Comparison of ENCODE assay signal across 8 cellular contexts in the genomic region with DNA sequence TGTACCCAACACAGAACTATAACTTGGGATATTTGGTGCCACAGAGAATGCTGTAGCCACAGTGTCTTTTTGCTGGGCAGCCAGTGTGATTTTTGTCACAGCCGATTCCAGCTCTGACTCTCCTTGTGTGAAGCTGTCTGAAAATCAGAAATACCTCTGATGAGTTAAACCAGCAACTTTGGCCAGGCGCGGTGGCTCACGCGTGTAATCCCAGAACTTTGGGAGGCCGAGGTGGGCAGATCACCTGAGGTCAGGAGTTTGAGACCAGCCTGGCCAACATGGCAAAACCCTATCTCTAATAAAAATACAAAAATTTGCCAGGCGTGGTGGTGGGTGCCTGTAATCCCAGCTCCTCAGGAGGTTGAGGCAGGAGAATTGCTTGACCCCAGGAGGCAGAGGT. TPM values are rescaled to one million over a fixed set of nuclear protein-coding genes. Genes with fewer than 3 reads are reported as not detected.
DNase-seq lines count a peak whose midpoint lies in the region; ATAC-seq and TF ChIP-seq lines count a peak whose summit lies in the region.
"Not testable (repeated sequence)": the region's sequence is repeated elsewhere in the genome, so short reads cannot be mapped to it uniquely, and the experiment has no call there.

No MANE protein-coding gene starts in this region.

- H3K18ac ChIP-seq in mesenchymal stem cell (ENCODE audit: low read depth in 1 of 2, low read length in 2 of 2) = not testable (repeated sequence)

- peak overlapping the region; percentile 77 for H3K9ac ChIP-seq in mesenchymal stem cell (ENCODE audit: low read length)

- DNase-seq in CD4-positive, alpha-beta T cell; T-cell; activated CD8-positive, alpha-beta T cell treated with anti-CD3 and anti-CD28 coated beads, Interleukin-2, amount 10 ng/mL, durations not matched to agents 7 days and 5 days; activated naive CD8-positive, alpha-beta T cell treated with anti-CD3 and anti-CD28 coated beads, Interleukin-2, amount 10 ng/mL, durations not matched to agents 7 days and 5 days; effector memory CD8-positive, alpha-beta T cell; mesenchymal stem cell; nephron progenitor cell; stimulated activated effector memory CD8-positive, alpha-beta T cell treated with anti-CD3 and anti-CD28 coated beads, Interleukin-12 subunit alpha, Interleukin-12 subunit beta, amount 100 ng/mL, for 72 hours (ENCODE audit: low spot score in 2 of 2): not testable (repeated sequence)

- H3K79me1 ChIP-seq in mesenchymal stem cell (replicated peaks; ENCODE audit: low read length, poor library complexity, severe bottlenecking) = not testable (repeated sequence)

- not testable (repeated sequence) for H3K4ac ChIP-seq in mesenchymal stem cell (ENCODE audit: low read depth in 1 of 2, low read length in 2 of 2)

- not testable (repeated sequence) for H3K27me3 Mint-ChIP-seq in CD4-positive, alpha-beta T cell; T-cell; activated CD8-positive, alpha-beta T cell treated with anti-CD3 and anti-CD28 coated beads, Interleukin-2, amount 10 ng/mL, durations not matched to agents 7 days and 5 days (ENCODE audit: low read depth); activated naive CD8-positive, alpha-beta T cell treated with anti-CD3 and anti-CD28 coated beads, Interleukin-2, amount 10 ng/mL, durations not matched to agents 7 days and 5 days; effector memory CD8-positive, alpha-beta T cell
- H3K27me3 Mint-ChIP-seq in nephron progenitor cell (ENCODE audit: low read depth, poor library complexity) = peaks cover 11% of the 10 kb centered on the region

- peak overlapping the region; percentile 81 for H3K4me3 Mint-ChIP-seq in CD4-positive, alpha-beta T cell
- H3K4me3 Mint-ChIP-seq in T-cell = peak overlapping the region; percentile 77 to 83 (median 81)
- peak overlapping the region; percentile 66 for H3K4me3 Mint-ChIP-seq in activated CD8-positive, alpha-beta T cell treated with anti-CD3 and anti-CD28 coated beads, Interleukin-2, amount 10 ng/mL, durations not matched to agents 7 days and 5 days
- H3K4me3 Mint-ChIP-seq in activated naive CD8-positive, alpha-beta T cell treated with anti-CD3 and anti-CD28 coated beads, Interleukin-2, amount 10 ng/mL, durations not matched to agents 7 days and 5 days = peak overlapping the region; percentile 11
- peak overlapping the region; percentile 82 to 84 for H3K4me3 Mint-ChIP-seq in effector memory CD8-positive, alpha-beta T cell
- H3K4me3 Mint-ChIP-seq in nephron progenitor cell = peak overlapping the region; percentile 39
- peak overlapping the region; percentile 75 for H3K4me3 Mint-ChIP-seq in stimulated activated effector memory CD8-positive, alpha-beta T cell treated with anti-CD3 and anti-CD28 coated beads, Interleukin-12 subunit alpha, Interleukin-12 subunit beta, amount 100 ng/mL, for 72 hours

- not testable (repeated sequence) for H3K27ac ChIP-seq in CD4-positive, alpha-beta T cell (ENCODE audit: low read depth, low read length); mesenchymal stem cell (ENCODE audit: low read length, poor library complexity, severe bottlenecking)

- ATAC-seq in CD4-positive, alpha-beta T cell (ENCODE audit: poor library complexity); T-cell (replicated peaks in 1 of 4); activated CD8-positive, alpha-beta T cell treated with anti-CD3 and anti-CD28 coated beads, Interleukin-2, amount 10 ng/mL, durations not matched to agents 7 days and 5 days; activated naive CD8-positive, alpha-beta T cell treated with anti-CD3 and anti-CD28 coated beads, Interleukin-2, amount 10 ng/mL, durations not matched to agents 7 days and 5 days (ENCODE audit: low read depth); effector memory CD8-positive, alpha-beta T cell (replicated peaks); stimulated activated effector memory CD8-positive, alpha-beta T cell treated with anti-CD3 and anti-CD28 coated beads, Interleukin-12 subunit alpha, Interleukin-12 subunit beta, amount 100 ng/mL, for 72 hours: not testable (repeated sequence)

- WGBS in mesenchymal stem cell = over 99% methylated on average over 7 of the region's 7 CpGs

- not testable (repeated sequence) for H3K14ac ChIP-seq in mesenchymal stem cell (ENCODE audit: low read length in 2 of 2)

- H2BK12ac ChIP-seq in mesenchymal stem cell (ENCODE audit: low read length in 2 of 2) = not testable (repeated sequence)

- POLR2A ChIA-PET in CD4-positive, alpha-beta T cell (lab: Charles Lee); activated CD8-positive, alpha-beta T cell treated with anti-CD3 and anti-CD28 coated beads, Interleukin-2, amount 10 ng/mL, durations not matched to agents 7 days and 5 days (lab: Charles Lee); activated naive CD8-positive, alpha-beta T cell treated with anti-CD3 and anti-CD28 coated beads, Interleukin-2, amount 10 ng/mL, durations not matched to agents 7 days and 5 days (lab: Charles Lee): not testable (repeated sequence)
- POLR2A ChIA-PET in T-cell (lab: Charles Lee) = interaction anchor here in 1 of 2 donors (0.7 kb wide), 2 partner anchors 10 to 30 kb away, joined by 4 to 6 read pairs; no protein-coding TSS in a partner anchor

- H2AK5ac ChIP-seq in mesenchymal stem cell (ENCODE audit: low read length, severe bottlenecking) = not testable (repeated sequence)

- H3K27ac Mint-ChIP-seq in CD4-positive, alpha-beta T cell; T-cell; activated CD8-positive, alpha-beta T cell treated with anti-CD3 and anti-CD28 coated beads, Interleukin-2, amount 10 ng/mL, durations not matched to agents 7 days and 5 days; activated naive CD8-positive, alpha-beta T cell treated with anti-CD3 and anti-CD28 coated beads, Interleukin-2, amount 10 ng/mL, durations not matched to agents 7 days and 5 days; nephron progenitor cell: not testable (repeated sequence)
- H3K27ac Mint-ChIP-seq in effector memory CD8-positive, alpha-beta T cell = peak overlapping the region in 1 of 2 donors; percentile 93
- H3K27ac Mint-ChIP-seq in stimulated activated effector memory CD8-positive, alpha-beta T cell treated with anti-CD3 and anti-CD28 coated beads, Interleukin-12 subunit alpha, Interleukin-12 subunit beta, amount 100 ng/mL, for 72 hours = peak overlapping the region; percentile 86

- not testable (repeated sequence) for H3K4me1 ChIP-seq in mesenchymal stem cell (ENCODE audit: control insufficient read depth, insufficient read depth, low read depth, low read length)

- not testable (repeated sequence) for H3K9me3 ChIP-seq in CD4-positive, alpha-beta T cell (ENCODE audit: control insufficient read depth, low read length); mesenchymal stem cell (ENCODE audit: control insufficient read depth, low read length)

- H2BK15ac ChIP-seq in mesenchymal stem cell (ENCODE audit: low read depth, poor library complexity, severe bottlenecking) = not testable (repeated sequence)

- intact Hi-C loops in CD4-positive, alpha-beta T cell (cut with DNase I, micrococcal nuclease) = not testable (repeated sequence)

- H4K91ac ChIP-seq in mesenchymal stem cell (ENCODE audit: low read length) = not testable (repeated sequence)

- not testable (repeated sequence) for H3K27me3 ChIP-seq in CD4-positive, alpha-beta T cell (ENCODE audit: control insufficient read depth, insufficient read depth, low read length); mesenchymal stem cell (ENCODE audit: control insufficient read depth in 1 of 2, insufficient read depth in 1 of 2, low read length in 2 of 2)

- H4K8ac ChIP-seq in mesenchymal stem cell (ENCODE audit: low read length) = not testable (repeated sequence)

- H3K4me3 ChIP-seq in mesenchymal stem cell (ENCODE audit: insufficient read depth in 1 of 2, low read depth in 1 of 2, low read length in 2 of 2) = not testable (repeated sequence)

- H3K4me1 Mint-ChIP-seq in CD4-positive, alpha-beta T cell (ENCODE audit: low read depth) = peaks cover 31% of the 10 kb centered on the region
- H3K4me1 Mint-ChIP-seq in T-cell (peaks cover 12 to 30% (median 26%) of the 10 kb centered on the region in 3 donors), nephron progenitor cell (peaks cover 31% of the 10 kb centered on the region)
- H3K4me1 Mint-ChIP-seq in activated CD8-positive, alpha-beta T cell treated with anti-CD3 and anti-CD28 coated beads, Interleukin-2, amount 10 ng/mL, durations not matched to agents 7 days and 5 days (ENCODE audit: low read depth) = peaks cover 33% of the 10 kb centered on the region
- peaks cover 21% of the 10 kb centered on the region for H3K4me1 Mint-ChIP-seq in activated naive CD8-positive, alpha-beta T cell treated with anti-CD3 and anti-CD28 coated beads, Interleukin-2, amount 10 ng/mL, durations not matched to agents 7 days and 5 days
- H3K4me1 Mint-ChIP-seq in effector memory CD8-positive, alpha-beta T cell (ENCODE audit: low read depth in 2 of 2) = peaks cover 10 to 18% of the 10 kb centered on the region in 2 donors
- peaks cover 23% of the 10 kb centered on the region for H3K4me1 Mint-ChIP-seq in stimulated activated effector memory CD8-positive, alpha-beta T cell treated with anti-CD3 and anti-CD28 coated beads, Interleukin-12 subunit alpha, Interleukin-12 subunit beta, amount 100 ng/mL, for 72 hours

- not testable (repeated sequence) for H2BK120ac ChIP-seq in mesenchymal stem cell (ENCODE audit: low read depth, low read length)

- H3K23ac ChIP-seq in mesenchymal stem cell (ENCODE audit: low read length in 2 of 2) = not testable (repeated sequence)

- not testable (repeated sequence) for H3K9me3 Mint-ChIP-seq in CD4-positive, alpha-beta T cell; T-cell; activated CD8-positive, alpha-beta T cell treated with anti-CD3 and anti-CD28 coated beads, Interleukin-2, amount 10 ng/mL, durations not matched to agents 7 days and 5 days (ENCODE audit: insufficient read depth); activated naive CD8-positive, alpha-beta T cell treated with anti-CD3 and anti-CD28 coated beads, Interleukin-2, amount 10 ng/mL, durations not matched to agents 7 days and 5 days; effector memory CD8-positive, alpha-beta T cell; stimulated activated effector memory CD8-positive, alpha-beta T cell treated with anti-CD3 and anti-CD28 coated beads, Interleukin-12 subunit alpha, Interleukin-12 subunit beta, amount 100 ng/mL, for 72 hours
- H3K9me3 Mint-ChIP-seq in nephron progenitor cell = peaks cover 12% of the 10 kb centered on the region

- H2BK5ac ChIP-seq in mesenchymal stem cell (ENCODE audit: low read depth, low read length, poor library complexity, severe bottlenecking) = not testable (repeated sequence)

- peaks cover 16% of the 10 kb centered on the region for H3K36me3 Mint-ChIP-seq in CD4-positive, alpha-beta T cell (ENCODE audit: low read depth)
- peaks cover 15% of the 10 kb centered on the region for H3K36me3 Mint-ChIP-seq in T-cell
- not testable (repeated sequence) for H3K36me3 Mint-ChIP-seq in activated CD8-positive, alpha-beta T cell treated with anti-CD3 and anti-CD28 coated beads, Interleukin-2, amount 10 ng/mL, durations not matched to agents 7 days and 5 days (ENCODE audit: low read depth); activated naive CD8-positive, alpha-beta T cell treated with anti-CD3 and anti-CD28 coated beads, Interleukin-2, amount 10 ng/mL, durations not matched to agents 7 days and 5 days; effector memory CD8-positive, alpha-beta T cell (ENCODE audit: insufficient read depth); stimulated activated effector memory CD8-positive, alpha-beta T cell treated with anti-CD3 and anti-CD28 coated beads, Interleukin-12 subunit alpha, Interleukin-12 subunit beta, amount 100 ng/mL, for 72 hours
- peaks cover 42% of the 10 kb centered on the region for H3K36me3 Mint-ChIP-seq in nephron progenitor cell (ENCODE audit: low read depth)

- TF ChIP-seq CTCF in CD4-positive, alpha-beta T cell (IDR thresholded peaks at IDR 0.05); nephron progenitor cell (IDR thresholded peaks at IDR 0.05): not testable (repeated sequence)

- H2AFZ ChIP-seq in mesenchymal stem cell (ENCODE audit: low read depth, low read length) = not testable (repeated sequence)

- peaks cover 18 to 57% of the 10 kb centered on the region in 2 experiments for H3K36me3 ChIP-seq in mesenchymal stem cell (ENCODE audit: control insufficient read depth in 1 of 2, insufficient read depth in 2 of 2, low read depth in 1 of 2, low read length in 2 of 2)

- not testable (repeated sequence) for H3K4me2 ChIP-seq in mesenchymal stem cell (ENCODE audit: low read length, poor library complexity, severe bottlenecking)

- CTCF ChIA-PET in CD4-positive, alpha-beta T cell (lab: Charles Lee) = interaction anchor here (0.8 kb wide), 1 partner anchor 11 kb away, joined by 3 read pairs; no protein-coding TSS in a partner anchor
- CTCF ChIA-PET in T-cell (lab: Charles Lee); activated CD8-positive, alpha-beta T cell treated with anti-CD3 and anti-CD28 coated beads, Interleukin-2, amount 10 ng/mL, durations not matched to agents 7 days and 5 days (lab: Charles Lee): not testable (repeated sequence)

RNA-seq across cellular contexts. Expression of a gene that starts 5.9 kb away (rescaled TPM):
- 1 to 10 TPM; 2.4 to 2.8 TPM for total RNA-seq in CD4-positive, alpha-beta T cell
- total RNA-seq in T-cell = 1 to 10 TPM; 3.1 to 7.8 (median 7.0) TPM
- 1 to 10 TPM; 3.3 to 3.8 TPM for total RNA-seq in activated CD8-positive, alpha-beta T cell treated with anti-CD3 and anti-CD28 coated beads, Interleukin-2, amount 10 ng/mL, durations not matched to agents 7 days and 5 days
- 1 to 10 TPM; 4.7 to 6.3 TPM for total RNA-seq in activated naive CD8-positive, alpha-beta T cell treated with anti-CD3 and anti-CD28 coated beads, Interleukin-2, amount 10 ng/mL, durations not matched to agents 7 days and 5 days
- 12.1 TPM for polyA plus RNA-seq in mesenchymal stem cell (2013, experiment 1 of 2)
- polyA plus RNA-seq in mesenchymal stem cell (2013, experiment 2 of 2) = 13.3 TPM

RNA-seq across cellular contexts. Expression of a gene that starts 30.1 kb away (rescaled TPM):
- 1 to 10 TPM; 4.9 to 5.2 TPM for total RNA-seq in CD4-positive, alpha-beta T cell
- total RNA-seq in T-cell = 10 to 100 TPM in 3 of 5 donors, 1 to 10 TPM in 2; 5.8 to 16.4 (median 12.2) TPM
- 10 to 100 TPM; 19.1 to 21.1 TPM for total RNA-seq in activated CD8-positive, alpha-beta T cell treated with anti-CD3 and anti-CD28 coated beads, Interleukin-2, amount 10 ng/mL, durations not matched to agents 7 days and 5 days
- total RNA-seq in activated naive CD8-positive, alpha-beta T cell treated with anti-CD3 and anti-CD28 coated beads, Interleukin-2, amount 10 ng/mL, durations not matched to agents 7 days and 5 days = 10 to 100 TPM; 12.5 TPM
- polyA plus RNA-seq in mesenchymal stem cell (2013, experiment 1 of 2) = 6.6 TPM
- polyA plus RNA-seq in mesenchymal stem cell (2013, experiment 2 of 2) = 7.0 TPM

RNA-seq across cellular contexts. Expression of a gene that starts 59.1 kb away (rescaled TPM):
- total RNA-seq in CD4-positive, alpha-beta T cell = 10 to 100 TPM; 19.2 to 19.6 TPM
- total RNA-seq in T-cell = 10 to 100 TPM; 11.5 to 15.3 (median 13.6) TPM
- total RNA-seq in activated CD8-positive, alpha-beta T cell treated with anti-CD3 and anti-CD28 coated beads, Interleukin-2, amount 10 ng/mL, durations not matched to agents 7 days and 5 days = 10 to 100 TPM; 15.0 to 15.7 TPM
- total RNA-seq in activated naive CD8-positive, alpha-beta T cell treated with anti-CD3 and anti-CD28 coated beads, Interleukin-2, amount 10 ng/mL, durations not matched to agents 7 days and 5 days = 10 to 100 TPM; 16.6 to 17.1 TPM
- 9.8 TPM for polyA plus RNA-seq in mesenchymal stem cell (2013, experiment 1 of 2)
- 9.5 TPM for polyA plus RNA-seq in mesenchymal stem cell (2013, experiment 2 of 2)

Comparison
In these comparisons a context has a peak if more than half of its experiments do, and no peak if none do; other contexts are left out.
1. H3K4me3 Mint-ChIP-seq: peak in every context shown above with its lines; median percentile 83 in effector memory CD8-positive, alpha-beta T cell; 81 in CD4-positive, alpha-beta T cell; 81 in T-cell; 75 in stimulated activated effector memory CD8-positive, alpha-beta T cell treated with anti-CD3 and anti-CD28 coated beads, Interleukin-12 subunit alpha, Interleukin-12 subunit beta, amount 100 ng/mL, for 72 hours; 66 in activated CD8-positive, alpha-beta T cell treated with anti-CD3 and anti-CD28 coated beads, Interleukin-2, amount 10 ng/mL, durations not matched to agents 7 days and 5 days; 39 in nephron progenitor cell; 11 in activated naive CD8-positive, alpha-beta T cell treated with anti-CD3 and anti-CD28 coated beads, Interleukin-2, amount 10 ng/mL, durations not matched to agents 7 days and 5 days.